Comparison of ENCODE assay signal across 1 cellular context in the genomic region with DNA sequence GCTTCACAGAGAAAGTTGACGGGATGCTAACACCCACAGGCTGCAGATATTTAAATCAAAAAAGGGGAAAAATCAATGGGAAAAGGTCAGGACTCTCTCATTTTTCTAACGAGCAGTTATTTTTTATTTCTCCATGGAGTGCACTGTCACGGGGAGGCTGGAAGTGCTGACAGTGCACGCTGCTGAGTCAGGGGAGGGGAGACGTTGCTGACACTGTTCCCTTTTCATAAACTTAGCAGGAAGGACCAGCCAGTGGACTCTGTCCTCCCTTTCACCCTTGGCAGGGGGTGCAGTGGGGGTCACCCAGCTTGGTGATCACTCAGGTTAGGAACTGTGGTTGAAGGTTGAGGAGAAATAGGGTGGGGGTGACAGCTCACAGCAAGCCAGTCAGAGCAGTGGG.
TF ChIP-seq lines count a peak whose summit lies in the region.

No MANE protein-coding gene starts in this region.

TF ChIP-seq in HepG2, 621 proteins besides CTCF, POLR2A, EP300 and RAD21 (continued from another document):
- TF ChIP-seq, protein P1, sequence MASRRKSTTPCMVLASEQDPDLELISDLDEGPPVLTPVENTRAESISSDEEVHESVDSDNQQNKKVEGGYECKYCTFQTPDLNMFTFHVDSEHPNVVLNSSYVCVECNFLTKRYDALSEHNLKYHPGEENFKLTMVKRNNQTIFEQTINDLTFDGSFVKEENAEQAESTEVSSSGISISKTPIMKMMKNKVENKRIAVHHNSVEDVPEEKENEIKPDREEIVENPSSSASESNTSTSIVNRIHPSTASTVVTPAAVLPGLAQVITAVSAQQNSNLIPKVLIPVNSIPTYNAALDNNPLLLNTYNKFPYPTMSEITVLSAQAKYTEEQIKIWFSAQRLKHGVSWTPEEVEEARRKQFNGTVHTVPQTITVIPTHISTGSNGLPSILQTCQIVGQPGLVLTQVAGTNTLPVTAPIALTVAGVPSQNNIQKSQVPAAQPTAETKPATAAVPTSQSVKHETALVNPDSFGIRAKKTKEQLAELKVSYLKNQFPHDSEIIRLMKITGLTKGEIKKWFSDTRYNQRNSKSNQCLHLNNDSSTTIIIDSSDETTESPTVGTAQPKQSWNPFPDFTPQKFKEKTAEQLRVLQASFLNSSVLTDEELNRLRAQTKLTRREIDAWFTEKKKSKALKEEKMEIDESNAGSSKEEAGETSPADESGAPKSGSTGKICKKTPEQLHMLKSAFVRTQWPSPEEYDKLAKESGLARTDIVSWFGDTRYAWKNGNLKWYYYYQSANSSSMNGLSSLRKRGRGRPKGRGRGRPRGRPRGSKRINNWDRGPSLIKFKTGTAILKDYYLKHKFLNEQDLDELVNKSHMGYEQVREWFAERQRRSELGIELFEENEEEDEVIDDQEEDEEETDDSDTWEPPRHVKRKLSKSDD (CRISPR knock-in tag; IDR thresholded peaks at IDR 0.05; ENCODE audit: low read depth) = no peak
- TF ChIP-seq NFIC (IDR thresholded peaks at IDR 0.05; ENCODE audit: low read length) = no peak
- TF ChIP-seq ZNF629 (CRISPR knock-in tag; conservative IDR thresholded peaks at IDR 0.05) = 0 out of 2 replicates have a peak, but pooled peaks have one; percentile 18
- TF ChIP-seq MAFK (conservative IDR thresholded peaks at IDR 0.05 in 1 of 2, IDR thresholded peaks at IDR 0.05 in 1 of 2; ENCODE audit: low read length in 2 of 2) = peak; percentile 85 to 86
TF ChIP-seq in HepG2: peak in this region for 3.
